9 cellular contexts compared by ENCODE assay signal in the genomic region with DNA sequence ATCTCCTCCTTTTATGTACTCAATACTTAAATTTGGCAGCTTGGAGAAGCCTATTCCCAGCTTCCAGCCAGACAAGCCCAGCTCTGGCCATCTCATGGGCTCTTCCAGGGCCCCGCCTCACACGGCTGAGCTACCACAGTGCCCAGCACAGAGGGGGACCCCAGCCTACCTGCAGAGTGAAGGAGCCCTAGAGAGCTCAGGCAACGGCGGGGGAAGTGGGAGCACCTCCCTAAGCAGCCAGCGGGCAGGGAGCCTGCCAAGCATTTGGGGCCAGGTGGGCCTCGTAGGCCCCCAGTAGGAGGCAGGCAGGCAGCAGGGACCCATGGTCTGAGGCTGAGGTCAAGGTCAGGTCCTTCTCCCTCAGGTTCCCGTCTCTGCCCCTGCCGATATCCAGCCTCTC. TPM values are rescaled to one million over a fixed set of nuclear protein-coding genes. Genes with fewer than 3 reads are reported as not detected.
DNase-seq lines count a peak whose midpoint lies in the region; ATAC-seq and TF ChIP-seq lines count a peak whose summit lies in the region.
"Had no signal": no experiment of that assay in that cellular context is flagged by ENCODE, and none has a peak within 500 bp of the region (broad histone marks: within the 10 kb centered on the region; RNA-seq: fewer than 3 reads in every experiment).

No MANE protein-coding gene starts in this region.

- H3K4me1 Mint-ChIP-seq in HFFc6 (ENCODE audit: low read depth) = no peaks in the 10 kb centered on the region
- peaks cover 24% of the 10 kb centered on the region for H3K4me1 Mint-ChIP-seq in activated CD8-positive, alpha-beta T cell treated with anti-CD3 and anti-CD28 coated beads for 36 hours (ENCODE audit: low read depth)

- H3K27me3 ChIP-seq in iPS-15b (ENCODE audit: control insufficient read depth, insufficient read depth, low read length) (peaks cover 35% of the 10 kb centered on the region), sigmoid colon (peaks cover 0 to 4% (median 2%) of the 10 kb centered on the region in 3 donors), BE2C (peaks cover 3% of the 10 kb centered on the region; the same call in 1 of the 2 replicates)

- H3K27ac Mint-ChIP-seq in HFFc6 = no peak overlapping the region
- peak overlapping the region; percentile 60 for H3K27ac Mint-ChIP-seq in activated CD8-positive, alpha-beta T cell treated with anti-CD3 and anti-CD28 coated beads for 36 hours

- POLR2A ChIA-PET in activated CD8-positive, alpha-beta T cell treated with anti-CD3 and anti-CD28 coated beads for 36 hours (lab: Charles Lee) = interaction anchor here (0.6 to 1.1 kb wide), 5 partner anchors 8 to 45 kb away, joined by 3 to 4 read pairs (median 3); partner anchors contain the start of gene CHPF2

- H3K4me3 ChIP-seq in iPS-15b (ENCODE audit: low read depth, low read length) (peak overlapping the region; percentile 33), sigmoid colon (peak overlapping the region; percentile 27 to 50 (median 50)), BE2C (ENCODE audit: low read depth, low read length) (no peak overlapping the region)

- no peak for ATAC-seq in activated CD8-positive, alpha-beta T cell treated with anti-CD3 and anti-CD28 coated beads for 36 hours
- no peak for ATAC-seq in HG03342 (IDR thresholded peaks at IDR 0.05; ENCODE audit: unreplicated experiment)
- ATAC-seq in GM18907 (IDR thresholded peaks at IDR 0.05; ENCODE audit: unreplicated experiment) = no peak
- ATAC-seq in GM18505 (IDR thresholded peaks at IDR 0.05; ENCODE audit: unreplicated experiment) = no peak

- no peak for TF ChIP-seq EP300 in sigmoid colon (IDR thresholded peaks at IDR 0.05)

- H3K9me3 ChIP-seq in iPS-15b (ENCODE audit: control insufficient read depth, insufficient read depth, low read length) (no peaks in the 10 kb centered on the region), sigmoid colon (no peaks in the 10 kb centered on the region), BE2C (no peaks in the 10 kb centered on the region)

- no peaks in the 10 kb centered on the region for H3K4me1 ChIP-seq in iPS-15b (ENCODE audit: control insufficient read depth, insufficient read depth, low read length)
- peaks cover 0 to 21% (median 16%) of the 10 kb centered on the region in 4 donors for H3K4me1 ChIP-seq in sigmoid colon
- no peaks in the 10 kb centered on the region for H3K4me1 ChIP-seq in BE2C

- peak overlapping the region; percentile 73; the same call in 1 of the 2 replicates for H3K4me3 Mint-ChIP-seq in HFFc6
- H3K4me3 Mint-ChIP-seq in activated CD8-positive, alpha-beta T cell treated with anti-CD3 and anti-CD28 coated beads for 36 hours = peak overlapping the region; percentile 67

- CTCF ChIA-PET in activated CD8-positive, alpha-beta T cell treated with anti-CD3 and anti-CD28 coated beads for 36 hours (lab: Charles Lee) = interaction anchor here (0.9 to 2.4 kb wide), 6 partner anchors 8 to 39 kb away, joined by 3 to 7 read pairs (median 4); no protein-coding TSS in a partner anchor

- H3K36me3 ChIP-seq in iPS-15b (ENCODE audit: control insufficient read depth, insufficient read depth, low read length) = no peaks in the 10 kb centered on the region
- H3K36me3 ChIP-seq in sigmoid colon = no peaks in the 10 kb centered on the region
- H3K36me3 ChIP-seq in BE2C = no peaks in the 10 kb centered on the region

- intact Hi-C loops in activated CD8-positive, alpha-beta T cell treated with anti-CD3 and anti-CD28 coated beads for 36 hours (cut with micrococcal nuclease) = no loop called here
- intact Hi-C loops in sigmoid colon (cut with DNase I) = loop anchor here (2.0 kb wide), 1 partner anchor 25 kb away; no protein-coding TSS in a partner anchor

- H3K36me3 Mint-ChIP-seq in HFFc6 (ENCODE audit: low read depth) = no peaks in the 10 kb centered on the region
- H3K36me3 Mint-ChIP-seq in activated CD8-positive, alpha-beta T cell treated with anti-CD3 and anti-CD28 coated beads for 36 hours (ENCODE audit: low read depth) = no peaks in the 10 kb centered on the region

- TF ChIP-seq CTCF in HFFc6 (IDR thresholded peaks at IDR 0.05) = no peak
- no peak for TF ChIP-seq CTCF in activated CD8-positive, alpha-beta T cell treated with anti-CD3 and anti-CD28 coated beads for 36 hours (IDR thresholded peaks at IDR 0.05)
- no peak for TF ChIP-seq CTCF in sigmoid colon (IDR thresholded peaks at IDR 0.05)
- TF ChIP-seq CTCF in BE2C (IDR thresholded peaks at IDR 0.05; ENCODE audit: low read depth, low read length) = no peak

- H3K9ac ChIP-seq in iPS-15b (ENCODE audit: low read depth, low read length) = no peak overlapping the region

- H3K27me3 Mint-ChIP-seq in HFFc6 (ENCODE audit: insufficient read depth) = peaks cover 39% of the 10 kb centered on the region
- H3K27me3 Mint-ChIP-seq in activated CD8-positive, alpha-beta T cell treated with anti-CD3 and anti-CD28 coated beads for 36 hours = peaks cover 2% of the 10 kb centered on the region

- TF ChIP-seq POLR2A in sigmoid colon (IDR thresholded peaks at IDR 0.05) = no peak
- no peak for TF ChIP-seq POLR2A in GM18505 (IDR thresholded peaks at IDR 0.05; ENCODE audit: borderline replicate concordance, extremely low read depth, insufficient read depth, insufficient read length)

- H3K27ac ChIP-seq in sigmoid colon = no peak overlapping the region
- H3K27ac ChIP-seq: SK-N-MC had no signal

- no peak for DNase-seq in HFFc6
- DNase-seq in activated CD8-positive, alpha-beta T cell treated with anti-CD3 and anti-CD28 coated beads for 36 hours = no peak
- no peak for DNase-seq in sigmoid colon
- DNase-seq in BE2C = no peak

- H3K9me3 Mint-ChIP-seq in HFFc6 = peaks cover under 1% of the 10 kb centered on the region; the same call in 1 of the 2 replicates
- no peaks in the 10 kb centered on the region for H3K9me3 Mint-ChIP-seq in activated CD8-positive, alpha-beta T cell treated with anti-CD3 and anti-CD28 coated beads for 36 hours

- WGBS in sigmoid colon, 2 donors = 69 to 74% methylated on average over 8 of the region's 8 CpGs

RNA-seq across cellular contexts. Expression of gene SMARCD3, which starts 29.1 kb away (rescaled TPM):
- 10 to 100 TPM; 28.0 to 32.9 (median 31.2) TPM for total RNA-seq in HFFc6 (2021; fragmentation: NEBNext Ultra II Directional; extraction: Animal tissue kit (Norgen Biotek cat#: 25700))
- total RNA-seq in activated CD8-positive, alpha-beta T cell treated with anti-CD3 and anti-CD28 coated beads for 36 hours = 1 to 10 TPM; 8.2 to 8.9 TPM
- total RNA-seq in sigmoid colon = 10 to 100 TPM; 38.8 to 63.1 (median 51.6) TPM
- polyA plus RNA-seq in sigmoid colon = 10 to 100 TPM in 1 of 3 donors, 1 to 10 TPM in 2; 4.2 to 15.6 (median 9.5) TPM
- 30.0 TPM for polyA plus RNA-seq in BE2C (2012; ENCODE audit: insufficient read depth, insufficient read length, low read depth)

RNA-seq across cellular contexts. Expression of gene CHPF2, which starts 45.3 kb away (rescaled TPM):
- 100 to 1,000 TPM; 125 to 171 (median 138) TPM for total RNA-seq in HFFc6 (2021; fragmentation: NEBNext Ultra II Directional; extraction: Animal tissue kit (Norgen Biotek cat#: 25700))
- 10 to 100 TPM; 23.7 to 27.3 TPM for total RNA-seq in activated CD8-positive, alpha-beta T cell treated with anti-CD3 and anti-CD28 coated beads for 36 hours
- total RNA-seq in sigmoid colon = 10 to 100 TPM; 14.3 to 36.3 (median 18.9) TPM
- polyA plus RNA-seq in sigmoid colon = 10 to 100 TPM in 1 of 3 donors, 1 to 10 TPM in 2; 5.4 to 27.9 (median 5.5) TPM
- 37.1 TPM for polyA plus RNA-seq in BE2C (2012; ENCODE audit: insufficient read depth, insufficient read length, low read depth)

RNA-seq across cellular contexts. Expression of gene ABCF2, which starts 50.6 kb away (rescaled TPM):
- 10 to 100 TPM; 63.8 to 79.7 (median 67.8) TPM for total RNA-seq in HFFc6 (2021; fragmentation: NEBNext Ultra II Directional; extraction: Animal tissue kit (Norgen Biotek cat#: 25700))
- 10 to 100 TPM; 48.1 to 56.2 TPM for total RNA-seq in activated CD8-positive, alpha-beta T cell treated with anti-CD3 and anti-CD28 coated beads for 36 hours
- total RNA-seq in sigmoid colon = 10 to 100 TPM; 25.8 to 34.6 (median 30.2) TPM
- polyA plus RNA-seq in sigmoid colon = 10 to 100 TPM; 18.3 to 34.6 (median 19.8) TPM
- polyA plus RNA-seq in BE2C (2012; ENCODE audit: insufficient read depth, insufficient read length, low read depth) = 64.7 TPM
